17 cellular contexts compared by ENCODE assay signal in genomic region chr9:133605446-133605845, GRCh38. TPM values are rescaled to one million over a fixed set of nuclear protein-coding genes. Genes with fewer than 3 reads are reported as not detected.
A peak's percentile ranks its signal among the peaks of the same experiment; 100 is the strongest.
DNase-seq lines count a peak whose midpoint lies in the region; ATAC-seq, FAIRE-seq and TF ChIP-seq lines count a peak whose summit lies in the region.
"Had no signal": no experiment of that assay in that cellular context is flagged by ENCODE, and none has a peak within 500 bp of the region (broad histone marks: within the 10 kb centered on the region; RNA-seq: fewer than 3 reads in every experiment).

No MANE protein-coding gene starts in this region.

- WGBS in endodermal cell (ENCODE audit: insufficient coverage in 1 of 2, insufficient read length in 1 of 2), 2 experiments: 92 to 98% methylated on average over 10 to 14 of the region's 17 CpGs
- WGBS in neuronal stem cell (ENCODE audit: extremely low coverage in 2 of 2, insufficient read length in 2 of 2, insufficient replicate concordance in 1 of 2), 2 donors: no CpG with 5 or more reads among the region's 17 CpGs

- H3K4me1 Mint-ChIP-seq in endodermal cell (no peaks in the 10 kb centered on the region), T-cell (peaks cover 12 to 15% (median 13%) of the 10 kb centered on the region in 3 donors)

- H2AFZ ChIP-seq in neuronal stem cell (ENCODE audit: low read length): no peak overlapping the region

- H2BK120ac ChIP-seq in neuronal stem cell (ENCODE audit: low read depth, low read length): no peak overlapping the region

- H3K9ac ChIP-seq in endodermal cell (ENCODE audit: extremely low read depth, low read length, poor library complexity, severe bottlenecking) (no peak overlapping the region), neuronal stem cell (ENCODE audit: low read depth, low read length, poor library complexity) (peak overlapping the region; percentile 12)

- H3K4me2 ChIP-seq in neuronal stem cell (ENCODE audit: insufficient read depth, low read length, poor library complexity, severe bottlenecking): no peak overlapping the region

- H3K27me3 ChIP-seq in BE2C (no peaks in the 10 kb centered on the region), endodermal cell (ENCODE audit: control insufficient read depth, insufficient read depth, low read length, poor library complexity, severe bottlenecking) (peaks cover 38% of the 10 kb centered on the region), neuronal stem cell (ENCODE audit: control insufficient read depth in 3 of 3, insufficient read depth in 3 of 3, low read depth in 1 of 3, low read length in 3 of 3) (peaks cover 0 to 60% (median 24%) of the 10 kb centered on the region in 3 experiments)

- peaks cover 48% of the 10 kb centered on the region for H3K36me3 ChIP-seq in BE2C
- no peaks in the 10 kb centered on the region for H3K36me3 ChIP-seq in KOPT-K1 (ENCODE audit: insufficient read depth, low read length)
- H3K36me3 ChIP-seq in endodermal cell (ENCODE audit: control insufficient read depth, insufficient read depth, low read length): no peaks in the 10 kb centered on the region
- no peaks in the 10 kb centered on the region for H3K36me3 ChIP-seq in neuronal stem cell (replicated peaks in 1 of 2; ENCODE audit: control insufficient read depth in 2 of 2, insufficient read depth in 2 of 2, low read length in 2 of 2)

- peaks cover 37% of the 10 kb centered on the region for H3K27me3 Mint-ChIP-seq in endodermal cell (ENCODE audit: insufficient read depth)
- peaks cover 9 to 46% of the 10 kb centered on the region in 2 donors for H3K27me3 Mint-ChIP-seq in T-cell

- H2AK5ac ChIP-seq in neuronal stem cell (ENCODE audit: low read depth, low read length): peak overlapping the region; percentile 97

- CTCF ChIA-PET in T-cell (lab: Charles Lee): interaction anchor here in 1 of 2 donors (0.9 kb wide), 1 partner anchor 16 kb away, joined by 3 read pairs; no protein-coding TSS in a partner anchor

- no peak overlapping the region for H3K14ac ChIP-seq in neuronal stem cell (ENCODE audit: low read length)

- H3K36me3 Mint-ChIP-seq in endodermal cell (ENCODE audit: low read depth) (no peaks in the 10 kb centered on the region), T-cell (no peaks in the 10 kb centered on the region)
- H3K36me3 Mint-ChIP-seq: CD4-positive, CD25-positive, alpha-beta regulatory T cell had no signal

- H3K27ac Mint-ChIP-seq in endodermal cell (peak overlapping the region; percentile 64), T-cell (no peak overlapping the region)
- H3K27ac Mint-ChIP-seq: CD4-positive, CD25-positive, alpha-beta regulatory T cell; HFFc6 had no signal

- no peak overlapping the region for H3K18ac ChIP-seq in neuronal stem cell (ENCODE audit: low read length)

- no peaks in the 10 kb centered on the region for H3K79me1 ChIP-seq in neuronal stem cell (ENCODE audit: low read depth, low read length)

- H3K9me3 ChIP-seq in BE2C (no peaks in the 10 kb centered on the region), KOPT-K1 (ENCODE audit: insufficient read depth, low read length, poor library complexity, severe bottlenecking) (no peaks in the 10 kb centered on the region), endodermal cell (ENCODE audit: control insufficient read depth, low read length) (no peaks in the 10 kb centered on the region), neuronal stem cell (replicated peaks in 1 of 2; ENCODE audit: control insufficient read depth in 2 of 2, insufficient read depth in 1 of 2, low read depth in 1 of 2, low read length in 2 of 2) (no peaks in the 10 kb centered on the region)

- no peak overlapping the region for H3K4me3 Mint-ChIP-seq in endodermal cell
- H3K4me3 Mint-ChIP-seq in T-cell: no peak overlapping the region
- H3K4me3 Mint-ChIP-seq: CD4-positive, CD25-positive, alpha-beta regulatory T cell; HFFc6 had no signal

- H4K91ac ChIP-seq in neuronal stem cell (ENCODE audit: low read depth, low read length, poor library complexity): no peak overlapping the region

- no peak overlapping the region for H3K4ac ChIP-seq in neuronal stem cell (ENCODE audit: low read length)

- no peak for ATAC-seq in T-cell (replicated peaks in 1 of 4)

- H3K9me3 Mint-ChIP-seq in endodermal cell (no peaks in the 10 kb centered on the region), T-cell (no peaks in the 10 kb centered on the region)
- H3K9me3 Mint-ChIP-seq: HFFc6 had no signal

- no peak overlapping the region for H2BK5ac ChIP-seq in neuronal stem cell (ENCODE audit: low read length)

- H3K4me3 ChIP-seq in BE2C (ENCODE audit: low read depth, low read length) (peak overlapping the region; percentile 71), endodermal cell (ENCODE audit: low read length) (no peak overlapping the region), neuronal stem cell (ENCODE audit: low read length in 2 of 2) (no peak overlapping the region)

- no peak for FAIRE-seq in RCC 7860 (lab: Jason Lieb, UNC)
- FAIRE-seq: A204.1, GM19239 had no signal

- H2BK12ac ChIP-seq in neuronal stem cell (ENCODE audit: low read length): no peak overlapping the region

- H3K4me1 ChIP-seq in BE2C (peaks cover 54% of the 10 kb centered on the region), endodermal cell (ENCODE audit: control insufficient read depth, insufficient read depth, low read length) (no peaks in the 10 kb centered on the region), neuronal stem cell (ENCODE audit: control insufficient read depth in 2 of 2, insufficient read depth in 1 of 2, low read depth in 1 of 2, low read length in 2 of 2) (peaks cover 0 to 1% of the 10 kb centered on the region in 2 donors)

- peak overlapping the region; percentile 86 for H3K23ac ChIP-seq in neuronal stem cell (ENCODE audit: low read depth, low read length, poor library complexity)

- H4K8ac ChIP-seq in neuronal stem cell (ENCODE audit: low read depth, low read length): no peak overlapping the region

- peak overlapping the region; percentile 18 for H3K27ac ChIP-seq in KOPT-K1 (ENCODE audit: low read depth, low read length, poor library complexity, severe bottlenecking)
- no peak overlapping the region for H3K27ac ChIP-seq in endodermal cell (ENCODE audit: low read depth, low read length)
- H3K27ac ChIP-seq in neuronal stem cell (replicated peaks; ENCODE audit: low read length): no peak overlapping the region

- H2BK15ac ChIP-seq in neuronal stem cell (ENCODE audit: low read length): no peak overlapping the region

- DNase-seq in BE2C: no peak
- no peak for DNase-seq in endodermal cell
- no peak for DNase-seq in neuronal stem cell (ENCODE audit: low spot score)
- no peak for DNase-seq in T-cell
- DNase-seq in RCC 7860 (ENCODE audit: low spot score): no peak
- no peak for DNase-seq in NCI-H510A (lab: John Stamatoyannopoulos, UW)
- DNase-seq: CD4-positive, CD25-positive, alpha-beta regulatory T cell; DMS53; GF-D8; HCEC 1CT; HFFc6 had no signal

- POLR2A ChIA-PET in T-cell (lab: Charles Lee): no interaction called here

- no peak for TF ChIP-seq CTCF in BE2C (IDR thresholded peaks at IDR 0.05; ENCODE audit: low read depth, low read length)
- TF ChIP-seq CTCF in endodermal cell (conservative IDR thresholded peaks at IDR 0.05): no peak

RNA-seq across cellular contexts. Expression of gene FAM163B, which starts 3.7 kb away (rescaled TPM):
- polyA plus RNA-seq in BE2C (2012; ENCODE audit: insufficient read depth, insufficient read length, low read depth): 8.5 TPM
- total RNA-seq in endodermal cell (not detected), T-cell (not detected)
- polyA plus RNA-seq in endodermal cell (2013, experiment 1 of 2): 1.4 TPM
- 1.8 TPM for polyA plus RNA-seq in endodermal cell (2013, experiment 2 of 2)
- polyA plus RNA-seq in neuronal stem cell (2013, experiment 1 of 2): 0.18 TPM
- 0.12 TPM for polyA plus RNA-seq in neuronal stem cell (2013, experiment 2 of 2)
- total RNA-seq: CD4-positive, CD25-positive, alpha-beta regulatory T cell; H4; HFFc6; HT1080 had no signal
- polyA plus RNA-seq: BJ; CD4-positive, CD25-positive, alpha-beta regulatory T cell had no signal

RNA-seq across cellular contexts. Expression of gene DBH, which starts 30.7 kb away (rescaled TPM):
- polyA plus RNA-seq in BE2C (2012; ENCODE audit: insufficient read depth, insufficient read length, low read depth): 42.7 TPM
- total RNA-seq in endodermal cell (not detected), T-cell (under 1 TPM; 0.26 to 0.82 (median 0.32) TPM)
- polyA plus RNA-seq in endodermal cell (2013, experiment 1 of 2): 0.93 TPM
- polyA plus RNA-seq in endodermal cell (2013, experiment 2 of 2): 0.99 TPM
- polyA plus RNA-seq in neuronal stem cell (2013, experiment 1 of 2): not detected
- not detected for polyA plus RNA-seq in neuronal stem cell (2013, experiment 2 of 2)
- total RNA-seq: H4, HFFc6, HT1080 had no signal
- polyA plus RNA-seq: BJ; CD4-positive, CD25-positive, alpha-beta regulatory T cell had no signal
